Comparison of ENCODE assay signal across 11 cellular contexts in genomic region chr12:67988600-67988999, GRCh38. TPM values are rescaled to one million over a fixed set of nuclear protein-coding genes. Genes with fewer than 3 reads are reported as not detected.
DNase-seq lines count a peak whose midpoint lies in the region; ATAC-seq and TF ChIP-seq lines count a peak whose summit lies in the region.
"Had no signal": no experiment of that assay in that cellular context is flagged by ENCODE, and none has a peak within 500 bp of the region (broad histone marks: within the 10 kb centered on the region; RNA-seq: fewer than 3 reads in every experiment).

No MANE protein-coding gene starts in this region.

- TF ChIP-seq POLR2A in adrenal gland (IDR thresholded peaks at IDR 0.05), result no peak

- TF ChIP-seq CTCF in GM13976 (IDR thresholded peaks at IDR 0.05; ENCODE audit: borderline replicate concordance, control extremely low read depth, extremely low read depth, insufficient read depth, missing control alignments) (no peak), adrenal gland (IDR thresholded peaks at IDR 0.05) (no peak)

- ATAC-seq in GM19397 (IDR thresholded peaks at IDR 0.05; ENCODE audit: unreplicated experiment) (peak; percentile 74), HG02981 (IDR thresholded peaks at IDR 0.05; ENCODE audit: unreplicated experiment) (peak; percentile 85)

- intact Hi-C loops in adrenal gland (cut with DNase I), result no loop called here

- no peak overlapping the region for H3K4me3 ChIP-seq in adrenal gland

- H3K27me3 ChIP-seq in adrenal gland, result no peaks in the 10 kb centered on the region

- DNase-seq in GM13976 (ENCODE audit: low spot score) (peak; percentile 13), RPMI8226 (peak; percentile 52), putamen (ENCODE audit: low spot score) (no peak), NOMO-1 (lab: John Stamatoyannopoulos, UW; ENCODE audit: unreplicated experiment in 2 of 2) (no peak), adrenal gland (no peak)
- no peak for DNase-seq in activated CD8-positive, alpha-beta memory T cell treated with anti-CD3 and anti-CD28 coated beads, Interleukin-2, amount 50 U/mL, for 4 hours
- DNase-seq: activated CD4-positive, alpha-beta T cell treated with anti-CD3 and anti-CD28 coated beads, Interleukin-2, amount 50 U/mL, for 48 hours; caudate nucleus; occipital lobe had no signal

- no peaks in the 10 kb centered on the region for H3K9me3 ChIP-seq in adrenal gland (replicated peaks in 1 of 3)

- no peak overlapping the region for H3K27ac ChIP-seq in adrenal gland

- 83 to 100% (median 91%) methylated on average over 1 of the region's 1 CpG for WGBS in adrenal gland, 4 donors

- H3K4me1 ChIP-seq in adrenal gland (replicated peaks in 1 of 2), result no peaks in the 10 kb centered on the region

- in situ Hi-C loops in GM13976 (cut with MboI; ENCODE audit: low sequenced_read_pairs, unreplicated experiment), result no loop called here

- no peaks in the 10 kb centered on the region for H3K36me3 ChIP-seq in adrenal gland (replicated peaks in 1 of 2)

RNA-seq across cellular contexts. Expression of gene IFNG-AS1, which starts 0.6 kb away (rescaled TPM):
- under 1 TPM in 1 of 8 donors, not detected in 7; 0.24 TPM for total RNA-seq in adrenal gland
- polyA plus RNA-seq in adrenal gland, result not detected
- total RNA-seq: occipital lobe had no signal

Comparison
In these comparisons a context has a peak if more than half of its experiments do, and no peak if none do; other contexts are left out.
1. DNase-seq: peak in GM13976 (single experiment) and RPMI8226 (single experiment); none in putamen (single experiment), NOMO-1 (0 of 2), adrenal gland (0 of 7) and activated CD8-positive, alpha-beta memory T cell treated with anti-CD3 and anti-CD28 coated beads, Interleukin-2, amount 50 U/mL, for 4 hours (single experiment).